In the genomic region with DNA sequence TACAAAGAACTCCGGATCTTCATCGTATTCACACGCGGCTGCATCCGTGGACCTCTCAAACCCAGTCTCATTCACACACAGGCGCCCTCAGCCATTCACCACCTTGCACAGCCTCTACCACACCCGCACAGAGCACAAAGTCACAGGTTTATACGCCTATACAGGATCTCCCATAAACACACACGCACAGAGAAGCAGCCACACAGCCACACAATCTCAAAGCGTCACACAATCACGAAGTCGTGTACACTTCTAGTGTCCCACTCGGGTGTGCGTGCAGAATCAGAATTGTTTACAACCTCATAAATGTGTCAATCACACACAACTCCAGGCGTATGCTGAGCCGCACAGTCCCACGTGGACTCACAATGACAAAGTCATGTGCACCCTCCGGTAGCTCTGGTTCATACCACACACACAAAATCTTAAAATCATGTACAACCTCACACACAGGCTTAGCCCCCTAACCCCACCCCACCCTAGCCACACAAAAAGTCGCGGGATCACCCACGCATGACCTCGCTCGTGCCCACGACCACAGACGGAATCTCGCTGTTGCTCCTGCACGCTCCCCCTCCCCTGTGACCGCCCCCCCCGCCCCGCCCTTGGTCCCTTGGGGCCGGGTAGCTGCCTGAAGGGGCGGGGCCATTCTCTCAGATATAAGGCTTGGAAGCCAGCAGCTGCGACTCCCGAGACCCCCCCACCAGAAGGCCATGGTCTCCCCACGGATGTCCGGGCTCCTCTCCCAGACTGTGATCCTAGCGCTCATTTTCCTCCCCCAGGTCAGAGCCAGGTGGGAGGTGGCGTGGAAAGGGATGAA, we compare ENCODE assay signal across 1 cellular context.
TF ChIP-seq lines count a peak whose summit lies in the region.

TSS of gene DLL3 (plus strand) at position 686 of the 820 bp plus-strand sequence. CDS start at position 714, 28 bp downstream.

TF ChIP-seq in Ishikawa, 13 proteins besides CTCF, POLR2A, EP300 and RAD21 (continued from another document):
- peak; percentile 75 for TF ChIP-seq MAX (IDR thresholded peaks at IDR 0.05)
